Comparison of ENCODE assay signal across 8 cellular contexts in the genomic region with DNA sequence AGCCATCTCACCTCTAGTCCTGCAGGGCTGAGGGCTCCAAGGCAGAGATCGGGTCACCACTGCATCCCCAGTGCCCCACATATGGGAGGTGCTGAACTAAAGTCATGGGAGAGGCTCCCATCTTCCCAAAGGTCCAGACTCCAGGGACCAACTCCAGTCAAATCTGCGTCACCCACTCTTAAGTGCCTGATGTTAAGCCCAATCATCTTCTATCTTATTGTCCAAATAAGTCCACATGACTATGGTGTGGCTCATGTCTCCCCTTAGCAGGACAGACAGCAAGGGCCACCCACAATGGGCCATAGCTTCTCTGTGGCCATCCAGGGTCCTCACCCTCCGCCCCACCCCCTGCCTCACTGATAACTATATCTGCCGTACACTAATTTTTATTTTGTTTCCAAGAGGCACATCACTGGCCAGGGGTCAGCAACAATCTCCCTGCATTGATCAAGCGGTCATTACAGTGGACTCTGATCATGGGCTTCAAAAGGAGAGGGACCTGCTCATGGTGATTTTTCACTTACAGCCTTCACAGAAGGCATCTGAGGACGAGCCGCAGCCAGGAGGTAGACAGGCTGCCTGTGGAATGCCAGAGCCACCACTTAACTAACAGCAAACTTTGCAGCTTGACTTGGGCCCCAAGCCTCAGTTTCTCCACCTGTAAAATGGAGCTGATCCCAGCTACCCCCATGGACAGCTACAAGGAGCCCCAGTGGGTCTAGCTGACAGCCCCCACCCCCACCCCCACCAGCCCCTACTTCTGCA. TPM values are rescaled to one million over a fixed set of nuclear protein-coding genes. Genes with fewer than 3 reads are reported as not detected.
A peak's percentile ranks its signal among the peaks of the same experiment; 100 is the strongest.
DNase-seq lines count a peak whose midpoint lies in the region; ATAC-seq and TF ChIP-seq lines count a peak whose summit lies in the region.

No MANE protein-coding gene starts in this region.

- peaks cover 74% of the 10 kb centered on the region for H3F3A ChIP-seq in GM23248 (ENCODE audit: insufficient read depth)

- TF ChIP-seq EP300 in gastroesophageal sphincter (IDR thresholded peaks at IDR 0.05), result no peak

- H3K4me3 ChIP-seq in GM23248 (no peak overlapping the region), gastroesophageal sphincter (peak overlapping the region in 1 of 2 donors; percentile 4), skin epidermis (no peak overlapping the region), Karpas-422 (ENCODE audit: low read length) (no peak overlapping the region)

- TF ChIP-seq CTCF in activated B cell treated with CpG ODN at 0.5 μM for 24 hours (IDR thresholded peaks at IDR 0.05) (no peak), gastroesophageal sphincter (IDR thresholded peaks at IDR 0.05) (no peak)

- H3K36me3 ChIP-seq in GM23248 (ENCODE audit: low read depth) (no peaks in the 10 kb centered on the region), gastroesophageal sphincter (no peaks in the 10 kb centered on the region), Karpas-422 (ENCODE audit: insufficient read depth, low read length) (no peaks in the 10 kb centered on the region; the same call in 1 of the 2 replicates)

- H3K27me3 ChIP-seq in GM23248 (replicated peaks; ENCODE audit: insufficient read depth) (no peaks in the 10 kb centered on the region), gastroesophageal sphincter (no peaks in the 10 kb centered on the region), Karpas-422 (ENCODE audit: low read length) (no peaks in the 10 kb centered on the region)

- DNase-seq in GM23248, result peak; percentile 54
- no peak for DNase-seq in activated B cell treated with CpG ODN at 0.5 μM for 24 hours
- no peak for DNase-seq in NCI-H1092 treated with DMSO at 0.1 percent for 48 hours (lab: John Stamatoyannopoulos, UW)
- no peak for DNase-seq in Karpas-422
- DNase-seq in hepatic stellate cell (ENCODE audit: low spot score), result no peak

- H3K27ac ChIP-seq in GM23248 (peak overlapping the region; percentile 80), gastroesophageal sphincter (peak overlapping the region; percentile 64 to 100 (median 98)), skin epidermis (peak overlapping the region in 18 of 21 experiments; percentile 20 to 82 (median 72)), Karpas-422 (ENCODE audit: low read length) (no peak overlapping the region)

- 82 to 88% methylated on average over 7 of the region's 7 CpGs for WGBS in GM23248 (ENCODE audit: low coverage in 1 of 2, low lambda C conversion rate in 2 of 2, missing lambda C conversion rate in 2 of 2), 2 experiments
- 53% methylated on average over 3 of the region's 7 CpGs for WGBS in gastroesophageal sphincter (ENCODE audit: low coverage in 1 of 2), 2 donors

- H3K4me1 Mint-ChIP-seq in activated B cell treated with CpG ODN at 0.5 μM for 24 hours, result peaks cover 97% of the 10 kb centered on the region

- H3K9me2 ChIP-seq in GM23248 (ENCODE audit: insufficient read depth) (no peaks in the 10 kb centered on the region), Karpas-422 (replicated peaks; ENCODE audit: insufficient read depth, low read length) (no peaks in the 10 kb centered on the region)

- no peaks in the 10 kb centered on the region for H3K9me3 ChIP-seq in GM23248 (ENCODE audit: low read depth)
- H3K9me3 ChIP-seq in gastroesophageal sphincter, result no peaks in the 10 kb centered on the region
- H3K9me3 ChIP-seq in Karpas-422 (ENCODE audit: low read length), result no peaks in the 10 kb centered on the region

- intact Hi-C loops in activated B cell treated with CpG ODN at 0.5 μM for 24 hours (cut with micrococcal nuclease), result loop anchor here (1.0 kb wide), 3 partner anchors 7 to 33 kb away; no protein-coding TSS in a partner anchor

- peaks cover 54% of the 10 kb centered on the region for H3K36me3 Mint-ChIP-seq in activated B cell treated with CpG ODN at 0.5 μM for 24 hours (ENCODE audit: low read depth)

- H3K9me3 Mint-ChIP-seq in activated B cell treated with CpG ODN at 0.5 μM for 24 hours, result no peaks in the 10 kb centered on the region

- in situ Hi-C loops in GM23248 (cut with MboI), result no loop called here

- peak overlapping the region; percentile 82 for H3K27ac Mint-ChIP-seq in activated B cell treated with CpG ODN at 0.5 μM for 24 hours

- H3K4me2 ChIP-seq in GM23248 (ENCODE audit: unreplicated experiment) (peak overlapping the region; percentile 53), Karpas-422 (ENCODE audit: low read depth, low read length, poor library complexity, severe bottlenecking) (no peak overlapping the region)

- H3K27me3 Mint-ChIP-seq in activated B cell treated with CpG ODN at 0.5 μM for 24 hours, result no peaks in the 10 kb centered on the region

- peak overlapping the region; percentile 68 for H3K4me3 Mint-ChIP-seq in activated B cell treated with CpG ODN at 0.5 μM for 24 hours

- no peak for TF ChIP-seq POLR2A in gastroesophageal sphincter (IDR thresholded peaks at IDR 0.05)

- no peak for ATAC-seq in activated B cell treated with CpG ODN at 0.5 μM for 24 hours (ENCODE audit: low read depth)
- ATAC-seq in gastroesophageal sphincter, result no peak
- no peak for ATAC-seq in GM18511 (IDR thresholded peaks at IDR 0.05; ENCODE audit: unreplicated experiment)

- H2AFZ ChIP-seq in GM23248 (no peak overlapping the region), Karpas-422 (ENCODE audit: low read length) (no peak overlapping the region)

- H3K4me1 ChIP-seq in GM23248 (ENCODE audit: insufficient read depth) (peaks cover 92% of the 10 kb centered on the region), gastroesophageal sphincter (peaks cover 20 to 100% (median 92%) of the 10 kb centered on the region in 3 donors), Karpas-422 (ENCODE audit: low read length) (peaks cover 94% of the 10 kb centered on the region)

- H3K9ac ChIP-seq in GM23248, result peak overlapping the region; percentile 37; the same call in 1 of the 2 replicates
- H3K9ac ChIP-seq in Karpas-422 (ENCODE audit: low read length), result no peak overlapping the region

- POLR2A ChIA-PET in activated B cell treated with CpG ODN at 0.5 μM for 24 hours (lab: Charles Lee), result interaction anchor here (0.6 to 3.5 kb wide), 17 partner anchors 9 to 117 kb away, joined by 3 to 31 read pairs (median 5); a partner anchor contains a TSS

- CTCF ChIA-PET in activated B cell treated with CpG ODN at 0.5 μM for 24 hours (lab: Charles Lee), result interaction anchor here (1.3 to 1.9 kb wide), 2 partner anchors 11 to 106 kb away, joined by 3 to 7 read pairs; no protein-coding TSS in a partner anchor

- peaks cover 19% of the 10 kb centered on the region for H4K20me1 ChIP-seq in GM23248 (ENCODE audit: insufficient read depth)
- H4K20me1 ChIP-seq in Karpas-422 (ENCODE audit: insufficient read depth, low read depth, low read length), result peaks cover 15% of the 10 kb centered on the region

- peaks cover 100% of the 10 kb centered on the region for H3K79me2 ChIP-seq in GM23248 (ENCODE audit: insufficient read depth)
- H3K79me2 ChIP-seq in Karpas-422 (ENCODE audit: low read length), result peaks cover 99% of the 10 kb centered on the region

RNA-seq across cellular contexts. Expression of a gene that starts 23.3 kb away (rescaled TPM):
- total RNA-seq in GM23248 (2014; rRNA removed; shearing (Covaris generic)), result 420 and 453 TPM in 2 replicates
- polyA plus RNA-seq in GM23248 (2016; fragmentation: Nextera tagmentation; extraction: Ambion mirVana), result 282 and 287 TPM in 2 replicates
- 714 and 755 TPM in 2 replicates for total RNA-seq in activated B cell treated with CpG ODN at 0.5 μM for 24 hours
- 100 to 1,000 TPM; 304 to 366 (median 322) TPM for total RNA-seq in gastroesophageal sphincter
- total RNA-seq in Karpas-422 (2014; rRNA removed; shearing (Covaris generic); ENCODE audit: low replicate concordance), result 57.5 and 95.1 TPM in 2 replicates
